ENCODE assay signal across 34 cellular contexts in genomic region chr1:192603218-192603787, GRCh38. TPM values are rescaled to one million over a fixed set of nuclear protein-coding genes. Genes with fewer than 3 reads are reported as not detected.
A peak's percentile ranks its signal among the peaks of the same experiment; 100 is the strongest.
DNase-seq lines count a peak whose midpoint lies in the region; ATAC-seq and TF ChIP-seq lines count a peak whose summit lies in the region.
"Had no signal": no experiment of that assay in that cellular context is flagged by ENCODE, and none has a peak within 500 bp of the region (broad histone marks: within the 10 kb centered on the region; RNA-seq: fewer than 3 reads in every experiment).

No MANE protein-coding gene starts in this region.

- 32% methylated on average over 3 of the region's 3 CpGs for WGBS in liver

- H4K20me1 ChIP-seq in KMS-11 (ENCODE audit: insufficient read depth) (no peaks in the 10 kb centered on the region), Karpas-422 (ENCODE audit: insufficient read depth, low read depth, low read length) (no peaks in the 10 kb centered on the region)

- H3K27ac Mint-ChIP-seq in activated naive CD4-positive, alpha-beta T cell treated with anti-CD3 and anti-CD28 coated beads, Interleukin-2, amount 50 U/mL, for 24 hours, result peak overlapping the region; percentile 20
- H3K27ac Mint-ChIP-seq in activated naive CD4-positive, alpha-beta T cell treated with anti-CD3 and anti-CD28 coated beads, Interleukin-2, amount 50 U/mL, for 72 hours, result no peak overlapping the region
- no peak overlapping the region for H3K27ac Mint-ChIP-seq in osteocyte (ENCODE audit: unreplicated experiment)
- H3K27ac Mint-ChIP-seq: activated CD8-positive, alpha-beta T cell treated with anti-CD3 and anti-CD28 coated beads, Interleukin-2, amount 10 ng/mL, durations not matched to agents 7 days and 5 days; activated naive CD8-positive, alpha-beta T cell treated with anti-CD3 and anti-CD28 coated beads, Interleukin-2, amount 50 U/mL, for 24 hours; IgD-negative memory B cell had no signal

- TF ChIP-seq RAD21 in liver (IDR thresholded peaks at IDR 0.05), result no peak

- H3K79me2 ChIP-seq in KMS-11 (ENCODE audit: insufficient read depth, low read depth) (no peaks in the 10 kb centered on the region), Karpas-422 (ENCODE audit: low read length) (no peaks in the 10 kb centered on the region)

- H3K27ac ChIP-seq in KMS-11 (peak overlapping the region; percentile 13), liver (ENCODE audit: low read depth in 1 of 2, low read length in 2 of 2) (peak overlapping the region; percentile 53 to 76), WERI-Rb-1 (no peak overlapping the region), Karpas-422 (ENCODE audit: low read length) (no peak overlapping the region)
- H3K27ac ChIP-seq: neutrophil, prostate gland, tibial nerve, VCaP had no signal

- peak overlapping the region; percentile 2 for H3K4me3 ChIP-seq in KMS-11 (IDR thresholded peaks at IDR 0.05; ENCODE audit: insufficient read depth, low read depth, low read length)
- no peak overlapping the region for H3K4me3 ChIP-seq in liver (ENCODE audit: low read depth in 1 of 3, low read length in 3 of 3)
- no peak overlapping the region for H3K4me3 ChIP-seq in WERI-Rb-1 (ENCODE audit: low read depth, low read length)
- no peak overlapping the region for H3K4me3 ChIP-seq in Karpas-422 (ENCODE audit: low read length)
- H3K4me3 ChIP-seq: prostate gland, tibial nerve had no signal

- no peak overlapping the region for H3K4me3 Mint-ChIP-seq in activated naive CD4-positive, alpha-beta T cell treated with anti-CD3 and anti-CD28 coated beads, Interleukin-2, amount 50 U/mL, for 24 hours
- no peak overlapping the region for H3K4me3 Mint-ChIP-seq in osteocyte (ENCODE audit: unreplicated experiment)
- H3K4me3 Mint-ChIP-seq: activated CD8-positive, alpha-beta T cell treated with anti-CD3 and anti-CD28 coated beads, Interleukin-2, amount 10 ng/mL, durations not matched to agents 7 days and 5 days; activated naive CD8-positive, alpha-beta T cell treated with anti-CD3 and anti-CD28 coated beads, Interleukin-2, amount 50 U/mL, for 24 hours; CD8-positive, alpha-beta memory T cell; IgD-negative memory B cell had no signal

- H2AFZ ChIP-seq in KMS-11 (ENCODE audit: low read depth) (peak overlapping the region; percentile 34; the same call in 1 of the 2 replicates), Karpas-422 (ENCODE audit: low read length) (no peak overlapping the region; the same call in 1 of the 2 replicates)

- no peak for ATAC-seq in activated naive CD4-positive, alpha-beta T cell treated with anti-CD3 and anti-CD28 coated beads, Interleukin-2, amount 50 U/mL, for 72 hours
- ATAC-seq: activated CD8-positive, alpha-beta T cell treated with anti-CD3 and anti-CD28 coated beads, Interleukin-2, amount 10 ng/mL, durations not matched to agents 7 days and 5 days; activated naive CD8-positive, alpha-beta T cell treated with anti-CD3 and anti-CD28 coated beads, Interleukin-2, amount 50 U/mL, for 24 hours; HCT116; left colon; Right ventricle myocardium inferior; sciatic nerve had no signal

- H3K4me2 ChIP-seq in KMS-11, result peak overlapping the region; percentile 89
- H3K4me2 ChIP-seq in Karpas-422 (ENCODE audit: low read depth, low read length, poor library complexity, severe bottlenecking), result no peak overlapping the region

- TF ChIP-seq CTCF in KMS-11 (conservative IDR thresholded peaks at IDR 0.05; ENCODE audit: low read depth, low read length), result no peak
- TF ChIP-seq CTCF in liver (IDR thresholded peaks at IDR 0.05; ENCODE audit: low read depth, low read length, missing input control), result no peak
- no peak for TF ChIP-seq CTCF in osteocyte (IDR thresholded peaks at IDR 0.05)
- no peak for TF ChIP-seq CTCF in WERI-Rb-1 (IDR thresholded peaks at IDR 0.05; ENCODE audit: low read depth, low read length)

- no peaks in the 10 kb centered on the region for H3K36me3 Mint-ChIP-seq in activated naive CD4-positive, alpha-beta T cell treated with anti-CD3 and anti-CD28 coated beads, Interleukin-2, amount 50 U/mL, for 24 hours
- H3K36me3 Mint-ChIP-seq in activated naive CD4-positive, alpha-beta T cell treated with anti-CD3 and anti-CD28 coated beads, Interleukin-2, amount 50 U/mL, for 72 hours, result no peaks in the 10 kb centered on the region
- H3K36me3 Mint-ChIP-seq in osteocyte (ENCODE audit: unreplicated experiment), result no peaks in the 10 kb centered on the region
- H3K36me3 Mint-ChIP-seq: CD8-positive, alpha-beta memory T cell; IgD-negative memory B cell had no signal

- peaks cover 100% of the 10 kb centered on the region for H3K4me1 ChIP-seq in KMS-11 (ENCODE audit: low read depth, poor library complexity, severe bottlenecking)
- peaks cover 0 to 7% (median 3%) of the 10 kb centered on the region in 4 donors for H3K4me1 ChIP-seq in liver (ENCODE audit: control insufficient read depth in 4 of 4, insufficient read depth in 4 of 4, low read length in 3 of 4)
- peaks cover 36% of the 10 kb centered on the region for H3K4me1 ChIP-seq in Karpas-422 (ENCODE audit: low read length)
- H3K4me1 ChIP-seq: prostate gland, tibial nerve had no signal

- DNase-seq in activated naive CD4-positive, alpha-beta T cell treated with anti-CD3 and anti-CD28 coated beads, Interleukin-2, amount 50 U/mL, for 72 hours (ENCODE audit: low spot score in 2 of 2), result no peak
- no peak for DNase-seq in osteocyte (ENCODE audit: extremely low spot score, unreplicated experiment)
- DNase-seq in WERI-Rb-1, result no peak
- no peak for DNase-seq in NCI-H1694 treated with DMSO at 0.1 percent for 48 hours (lab: John Stamatoyannopoulos, UW)
- DNase-seq in Karpas-422, result no peak
- DNase-seq: activated CD4-positive, alpha-beta T cell treated with anti-CD3 and anti-CD28 coated beads for 4 hours; activated CD8-positive, alpha-beta T cell treated with anti-CD3 and anti-CD28 coated beads, Interleukin-2, amount 10 ng/mL, durations not matched to agents 7 days and 5 days; activated effector memory CD4-positive, alpha-beta T cell treated with Interleukin-2 at 50 U/mL for 16 hours; activated naive CD8-positive, alpha-beta T cell treated with anti-CD3 and anti-CD28 coated beads, Interleukin-2, amount 50 U/mL, for 24 hours; activated T-cell treated with anti-CD3 and anti-CD28 coated beads for 4 hours; CD8-positive, alpha-beta memory T cell; central memory CD4-positive, alpha-beta T cell; erythroblast; left colon; mesenchymal stem cell; NCI-H1048; NCI-H1694; NCI-H2171; NCI-H526; stimulated activated CD4-positive, alpha-beta T cell treated with anti-CD3 and anti-CD28 coated beads, Interleukin-12 subunit alpha, Interleukin-12 subunit beta, amount 100 ng/mL, for 4 hours; stimulated activated CD4-positive, alpha-beta T cell treated with anti-CD3 and anti-CD28 coated beads, Interleukin-2, amount 100 ng/mL, for 48 hours; T-helper 9 cell had no signal

- no peaks in the 10 kb centered on the region for H3K9me3 Mint-ChIP-seq in activated naive CD4-positive, alpha-beta T cell treated with anti-CD3 and anti-CD28 coated beads, Interleukin-2, amount 50 U/mL, for 24 hours
- H3K9me3 Mint-ChIP-seq in activated naive CD4-positive, alpha-beta T cell treated with anti-CD3 and anti-CD28 coated beads, Interleukin-2, amount 50 U/mL, for 72 hours, result no peaks in the 10 kb centered on the region
- H3K9me3 Mint-ChIP-seq in osteocyte (ENCODE audit: unreplicated experiment), result no peaks in the 10 kb centered on the region
- H3K9me3 Mint-ChIP-seq: activated naive CD8-positive, alpha-beta T cell treated with anti-CD3 and anti-CD28 coated beads, Interleukin-2, amount 50 U/mL, for 24 hours; CD8-positive, alpha-beta memory T cell; IgD-negative memory B cell had no signal

- H3K27me3 Mint-ChIP-seq in activated naive CD4-positive, alpha-beta T cell treated with anti-CD3 and anti-CD28 coated beads, Interleukin-2, amount 50 U/mL, for 24 hours, result no peaks in the 10 kb centered on the region
- no peaks in the 10 kb centered on the region for H3K27me3 Mint-ChIP-seq in osteocyte (ENCODE audit: unreplicated experiment)
- H3K27me3 Mint-ChIP-seq: CD8-positive, alpha-beta memory T cell had no signal

- H3K27me3 ChIP-seq in KMS-11 (ENCODE audit: insufficient read depth, low read depth) (no peaks in the 10 kb centered on the region), liver (ENCODE audit: control insufficient read depth in 4 of 4, insufficient read depth in 4 of 4, low read length in 3 of 4) (no peaks in the 10 kb centered on the region), WERI-Rb-1 (ENCODE audit: insufficient read depth, low read depth, severe bottlenecking) (no peaks in the 10 kb centered on the region), Karpas-422 (ENCODE audit: low read length) (no peaks in the 10 kb centered on the region)
- H3K27me3 ChIP-seq: neutrophil, tibial nerve had no signal

- H3K9me2 ChIP-seq in Karpas-422 (replicated peaks; ENCODE audit: insufficient read depth, low read length), result no peaks in the 10 kb centered on the region

- H3K9me3 ChIP-seq in liver (ENCODE audit: control insufficient read depth in 4 of 4, low read length in 3 of 4) (no peaks in the 10 kb centered on the region), WERI-Rb-1 (ENCODE audit: severe bottlenecking) (no peaks in the 10 kb centered on the region), Karpas-422 (ENCODE audit: low read length) (no peaks in the 10 kb centered on the region)
- H3K9me3 ChIP-seq: neutrophil, prostate gland, tibial nerve had no signal

- no peaks in the 10 kb centered on the region for H3K36me3 ChIP-seq in KMS-11 (ENCODE audit: insufficient read depth)
- H3K36me3 ChIP-seq in liver (ENCODE audit: control insufficient read depth in 4 of 4, insufficient read depth in 3 of 4, low read depth in 1 of 4, low read length in 3 of 4), result no peaks in the 10 kb centered on the region
- H3K36me3 ChIP-seq in WERI-Rb-1, result no peaks in the 10 kb centered on the region
- H3K36me3 ChIP-seq in Karpas-422 (ENCODE audit: insufficient read depth, low read length), result no peaks in the 10 kb centered on the region
- H3K36me3 ChIP-seq: neutrophil, prostate gland, tibial nerve had no signal

- H3K4me1 Mint-ChIP-seq in activated naive CD4-positive, alpha-beta T cell treated with anti-CD3 and anti-CD28 coated beads, Interleukin-2, amount 50 U/mL, for 24 hours, result peaks cover 48% of the 10 kb centered on the region
- H3K4me1 Mint-ChIP-seq in osteocyte (ENCODE audit: unreplicated experiment), result no peaks in the 10 kb centered on the region

- no peak overlapping the region for H3K9ac ChIP-seq in KMS-11
- no peak overlapping the region for H3K9ac ChIP-seq in liver (ENCODE audit: low read depth in 1 of 2, low read length in 2 of 2)
- H3K9ac ChIP-seq in Karpas-422 (ENCODE audit: low read length), result no peak overlapping the region

RNA-seq across cellular contexts. Expression of gene RGS1, which starts 27.7 kb away (rescaled TPM):
- 10 to 100 TPM in 1 of 2 donors, 1 to 10 TPM in 1; 9.0 to 12.0 TPM for total RNA-seq in activated naive CD4-positive, alpha-beta T cell treated with anti-CD3 and anti-CD28 coated beads, Interleukin-2, amount 50 U/mL, for 72 hours
- 1 to 10 TPM; 1.8 to 7.7 TPM for total RNA-seq in liver
- 1 to 10 TPM; 5.4 to 6.6 TPM for polyA plus RNA-seq in liver
- not detected in 2 replicates for total RNA-seq in osteocyte
- 0.22 and 3.5 TPM in 2 replicates for total RNA-seq in Karpas-422 (2014; rRNA removed; shearing (Covaris generic); ENCODE audit: low replicate concordance)
- total RNA-seq: glomerular endothelial cell had no signal

RNA-seq across cellular contexts. Expression of gene RGS13, which starts 32.6 kb away (rescaled TPM):
- total RNA-seq in activated naive CD4-positive, alpha-beta T cell treated with anti-CD3 and anti-CD28 coated beads, Interleukin-2, amount 50 U/mL, for 72 hours, result not detected
- total RNA-seq in liver (under 1 TPM in 1 of 2 donors, not detected in 1; under 0.01 TPM), osteocyte (not detected in 2 replicates)
- polyA plus RNA-seq in liver, result under 1 TPM in 1 of 2 donors, not detected in 1; 0.05 TPM
- total RNA-seq in Karpas-422 (2014; rRNA removed; shearing (Covaris generic); ENCODE audit: low replicate concordance), result 176 and 462 TPM in 2 replicates
- total RNA-seq: activated CD8-positive, alpha-beta T cell treated with anti-CD3 and anti-CD28 coated beads, Interleukin-2, amount 10 ng/mL, durations not matched to agents 7 days and 5 days; glomerular endothelial cell; prostate gland; Right ventricle myocardium inferior had no signal
- polyA plus RNA-seq: CD8-positive, alpha-beta memory T cell had no signal

Comparison
In these comparisons a context has a peak if more than half of its experiments do, and no peak if none do; other contexts are left out.
1. H3K27ac ChIP-seq: peak in KMS-11 (single experiment) and liver (2 of 2); none in WERI-Rb-1 (single experiment) and Karpas-422 (single experiment).
2. RNA of gene RGS13, which starts 32.6 kb away (total RNA-seq): 176 to 462 TPM in Karpas-422; not detected in activated naive CD4-positive, alpha-beta T cell treated with anti-CD3 and anti-CD28 coated beads, Interleukin-2, amount 50 U/mL, for 72 hours, under 0.01 TPM in liver and not detected in osteocyte; every median in the first group is over 100 times any median in the second.